1 cellular context compared by ENCODE assay signal in the genomic region with DNA sequence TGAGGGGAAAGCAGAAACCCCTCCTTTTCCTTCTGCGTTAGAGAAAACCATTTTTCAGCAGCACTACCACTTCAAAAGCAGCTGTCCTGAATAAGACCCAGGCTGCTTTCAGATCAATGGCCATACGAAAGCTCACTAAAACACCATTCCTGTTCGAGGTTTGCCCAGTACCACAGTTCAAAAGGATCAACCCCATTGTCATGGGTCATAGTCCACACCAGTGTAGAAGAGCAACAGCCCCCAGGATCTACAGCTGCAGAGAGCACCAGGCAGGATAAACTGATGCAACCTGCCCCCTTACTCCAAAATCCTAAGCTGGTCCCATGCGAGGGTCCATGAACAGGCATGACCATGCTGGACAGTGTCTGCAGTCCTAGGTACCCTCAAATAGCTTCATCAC.
TF ChIP-seq lines count a peak whose summit lies in the region.

No MANE protein-coding gene starts in this region.

TF ChIP-seq in IMR-90, 13 proteins besides CTCF, POLR2A, EP300 and RAD21 (continued from another document):
- TF ChIP-seq RCOR1 (IDR thresholded peaks at IDR 0.05; ENCODE audit: insufficient replicate concordance, low read length) (no peak), BHLHE40 (IDR thresholded peaks at IDR 0.05; ENCODE audit: low read depth, low read length) (no peak), MAZ (IDR thresholded peaks at IDR 0.05; ENCODE audit: borderline replicate concordance, low read depth, low read length) (no peak)
